ENCODE assay signal across 1 cellular context in the genomic region with DNA sequence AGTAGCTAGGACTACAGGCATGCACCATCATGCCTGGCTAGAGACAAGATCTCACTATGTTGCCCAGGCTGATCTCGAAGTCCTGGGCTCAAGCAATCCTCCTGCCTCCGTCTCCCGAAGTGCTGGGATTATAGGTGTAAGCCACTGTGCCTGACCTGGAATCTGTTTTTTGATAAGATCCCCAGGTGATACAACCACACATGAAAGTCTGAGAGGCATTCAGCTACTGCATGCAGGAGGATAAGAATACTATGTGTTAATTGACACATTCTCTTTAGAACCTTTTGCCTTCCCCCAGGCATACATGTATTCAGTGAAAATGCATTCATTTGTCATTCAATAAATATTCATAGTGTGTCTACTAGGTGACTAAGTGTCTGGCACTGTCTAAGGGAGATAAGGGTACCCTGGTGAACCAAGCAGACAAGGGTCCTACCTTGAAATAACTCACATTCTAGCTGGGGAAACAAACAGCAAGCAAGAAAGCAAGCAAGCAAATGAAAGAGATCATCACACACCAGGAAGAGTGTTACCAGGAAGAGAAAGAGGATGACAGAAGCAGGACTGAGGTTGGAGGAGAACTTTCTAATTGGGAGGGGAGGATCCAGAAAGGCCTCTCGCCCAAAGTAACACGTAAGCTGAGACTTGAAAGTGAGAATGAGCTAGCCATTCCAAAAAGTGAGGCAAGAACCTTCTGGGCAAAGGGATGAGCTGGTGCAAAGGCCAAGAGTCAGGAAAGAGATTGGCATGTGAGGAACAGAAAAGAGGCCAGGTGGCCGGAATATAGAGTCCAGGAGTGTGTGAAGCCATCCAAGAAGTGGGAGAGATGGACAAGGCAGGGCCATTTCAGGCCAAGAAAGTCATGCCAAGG.
TF ChIP-seq lines count a peak whose summit lies in the region.

No MANE protein-coding gene starts in this region.

TF ChIP-seq in HepG2, 621 proteins besides CTCF, POLR2A, EP300 and RAD21:
- TF ChIP-seq ZNF737 (CRISPR knock-in tag; IDR thresholded peaks at IDR 0.05; ENCODE audit: borderline replicate concordance) (0 out of 2 replicates have a peak, but pooled peaks have one; percentile 33), ZNF138 (CRISPR knock-in tag; IDR thresholded peaks at IDR 0.05; ENCODE audit: low read depth) (no peak)
